ENCODE assay signal across 26 cellular contexts in genomic region chr1:204360314-204360713, GRCh38. TPM values are rescaled to one million over a fixed set of nuclear protein-coding genes. Genes with fewer than 3 reads are reported as not detected.
DNase-seq lines count a peak whose midpoint lies in the region; ATAC-seq, FAIRE-seq and TF ChIP-seq lines count a peak whose summit lies in the region.
"Had no signal": no experiment of that assay in that cellular context is flagged by ENCODE, and none has a peak within 500 bp of the region (broad histone marks: within the 10 kb centered on the region; RNA-seq: fewer than 3 reads in every experiment).

No MANE protein-coding gene starts in this region.

- H3K4me3 ChIP-seq in left ventricle myocardium inferior (no peak overlapping the region), astrocyte (ENCODE audit: insufficient read depth, low read depth, low read length) (no peak overlapping the region), hepatocyte (no peak overlapping the region), HAP-1 (no peak overlapping the region)
- H3K4me3 ChIP-seq: gastrocnemius medialis, PC-9, skin epidermis, suprapubic skin, upper lobe of right lung had no signal

- no peaks in the 10 kb centered on the region for H3K9me3 Mint-ChIP-seq in astrocyte (ENCODE audit: unreplicated experiment)
- no peaks in the 10 kb centered on the region for H3K9me3 Mint-ChIP-seq in activated naive CD8-positive, alpha-beta T cell treated with anti-CD3 and anti-CD28 coated beads, Interleukin-2, amount 50 U/mL, for 24 hours
- H3K9me3 Mint-ChIP-seq: activated naive CD8-positive, alpha-beta T cell treated with anti-CD3 and anti-CD28 coated beads, Interleukin-2, amount 10 ng/mL, durations not matched to agents 7 days and 5 days; CD8-positive, alpha-beta memory T cell; neural crest cell had no signal

- H3K4me2 ChIP-seq in astrocyte (ENCODE audit: low read length) (no peak overlapping the region), hepatocyte (peak overlapping the region; percentile 71)
- H3K4me2 ChIP-seq: PC-9 had no signal

- H3K27ac ChIP-seq in left ventricle myocardium inferior (replicated peaks) (peak overlapping the region; percentile 33), astrocyte (ENCODE audit: low read depth, low read length) (no peak overlapping the region), hepatocyte (no peak overlapping the region)
- H3K27ac ChIP-seq: gastrocnemius medialis, parathyroid adenoma, PC-9, skin epidermis, suprapubic skin, upper lobe of right lung, VCaP had no signal

- H3K9ac ChIP-seq in astrocyte (ENCODE audit: low read length), result no peak overlapping the region
- H3K9ac ChIP-seq: parathyroid adenoma had no signal

- ATAC-seq in left ventricle myocardium superior (no peak), HG02973 (IDR thresholded peaks at IDR 0.05; ENCODE audit: unreplicated experiment) (no peak), HG02970 (IDR thresholded peaks at IDR 0.05; ENCODE audit: low FRiP score, unreplicated experiment) (no peak)
- no peak for ATAC-seq in activated naive CD8-positive, alpha-beta T cell treated with anti-CD3 and anti-CD28 coated beads, Interleukin-2, amount 50 U/mL, for 24 hours
- ATAC-seq: gastrocnemius medialis, upper lobe of right lung had no signal

- H2AFZ ChIP-seq in astrocyte (ENCODE audit: low read depth, low read length) (peak overlapping the region; percentile 39), hepatocyte (no peak overlapping the region)
- H2AFZ ChIP-seq: parathyroid adenoma, PC-9 had no signal

- H3K27me3 ChIP-seq in left ventricle myocardium inferior (ENCODE audit: low read depth) (no peaks in the 10 kb centered on the region), astrocyte (ENCODE audit: insufficient read depth, low read length) (peaks cover 25% of the 10 kb centered on the region), hepatocyte (no peaks in the 10 kb centered on the region), HAP-1 (ENCODE audit: low read depth) (peaks cover 16% of the 10 kb centered on the region)
- H3K27me3 ChIP-seq: upper lobe of right lung had no signal

- H3K36me3 ChIP-seq in left ventricle myocardium inferior (no peaks in the 10 kb centered on the region), astrocyte (ENCODE audit: insufficient read depth, low read length) (no peaks in the 10 kb centered on the region), hepatocyte (replicated peaks; ENCODE audit: insufficient read depth, low read depth) (no peaks in the 10 kb centered on the region), HAP-1 (replicated peaks) (no peaks in the 10 kb centered on the region)
- H3K36me3 ChIP-seq: gastrocnemius medialis, suprapubic skin, upper lobe of right lung had no signal

- in situ Hi-C loops in HAP-1 (cut with MboI; ENCODE audit: low sequenced_read_pairs), result loop anchor here (5.0 to 25.0 kb wide), 2 partner anchors 203 to 498 kb away; partner anchors contain the start of gene SNRPE

- no peak overlapping the region for H3K4me3 Mint-ChIP-seq in astrocyte (ENCODE audit: unreplicated experiment)
- H3K4me3 Mint-ChIP-seq in activated naive CD8-positive, alpha-beta T cell treated with anti-CD3 and anti-CD28 coated beads, Interleukin-2, amount 50 U/mL, for 24 hours, result no peak overlapping the region
- H3K4me3 Mint-ChIP-seq: activated naive CD8-positive, alpha-beta T cell treated with anti-CD3 and anti-CD28 coated beads, Interleukin-2, amount 10 ng/mL, durations not matched to agents 7 days and 5 days; CD8-positive, alpha-beta memory T cell; neural crest cell had no signal

- H3K27me3 Mint-ChIP-seq in astrocyte (ENCODE audit: low read depth, unreplicated experiment), result peaks cover 32% of the 10 kb centered on the region
- H3K27me3 Mint-ChIP-seq in activated naive CD8-positive, alpha-beta T cell treated with anti-CD3 and anti-CD28 coated beads, Interleukin-2, amount 50 U/mL, for 24 hours, result peaks cover 16% of the 10 kb centered on the region

- intact Hi-C loops in left ventricle myocardium inferior (cut with micrococcal nuclease) (loop anchor here (5.0 kb wide), 1 partner anchor 153 kb away; no protein-coding TSS in a partner anchor), left ventricle myocardium superior (cut with micrococcal nuclease) (loop anchor here (5.0 kb wide), 1 partner anchor 148 kb away; the partner anchor contains the start of gene GOLT1A)

- H3K4me1 ChIP-seq in left ventricle myocardium inferior, result peaks cover 68% of the 10 kb centered on the region
- H3K4me1 ChIP-seq in astrocyte (ENCODE audit: insufficient read depth, low read length), result peaks cover 17% of the 10 kb centered on the region
- peaks cover 29% of the 10 kb centered on the region for H3K4me1 ChIP-seq in hepatocyte (ENCODE audit: insufficient read depth)
- H3K4me1 ChIP-seq in HAP-1, result peaks cover 4% of the 10 kb centered on the region; the same call in 1 of the 2 replicates
- H3K4me1 ChIP-seq: parathyroid adenoma had no signal

- DNase-seq in left ventricle myocardium inferior (no peak), left ventricle myocardium superior (no peak), astrocyte (ENCODE audit: low read depth) (no peak), hepatocyte (ENCODE audit: low spot score) (no peak), HAP-1 (ENCODE audit: low spot score in 2 of 2) (no peak)
- DNase-seq in activated naive CD8-positive, alpha-beta T cell treated with anti-CD3 and anti-CD28 coated beads, Interleukin-2, amount 50 U/mL, for 24 hours, result no peak
- DNase-seq: activated CD4-positive, alpha-beta T cell treated with anti-CD3 and anti-CD28 coated beads for 48 hours; activated gamma-delta T cell; activated naive CD8-positive, alpha-beta T cell treated with anti-CD3 and anti-CD28 coated beads, Interleukin-2, amount 10 ng/mL, durations not matched to agents 7 days and 5 days; activated T-cell treated with anti-CD3 and anti-CD28 coated beads, Interleukin-2, amount 50 U/mL, for 1 hour; AML-193; CD8-positive, alpha-beta memory T cell; gastrocnemius medialis; mammary epithelial cell; NCI-H2029 treated with DMSO at 0.1 percent for 48 hours; SHP77; stimulated activated naive CD4-positive, alpha-beta T cell; upper lobe of right lung had no signal

- no peaks in the 10 kb centered on the region for H4K20me1 ChIP-seq in astrocyte (ENCODE audit: insufficient read depth, low read length)
- H4K20me1 ChIP-seq in hepatocyte (ENCODE audit: insufficient read depth, poor library complexity, severe bottlenecking), result no peaks in the 10 kb centered on the region

- no peaks in the 10 kb centered on the region for H3K9me2 ChIP-seq in hepatocyte (replicated peaks; ENCODE audit: insufficient read depth)

- H3K79me2 ChIP-seq in astrocyte (ENCODE audit: insufficient read depth, low read length) (no peaks in the 10 kb centered on the region), hepatocyte (peaks cover 29% of the 10 kb centered on the region)
- H3K79me2 ChIP-seq: parathyroid adenoma had no signal

- H3K9me3 ChIP-seq in left ventricle myocardium inferior (replicated peaks) (no peaks in the 10 kb centered on the region), astrocyte (ENCODE audit: insufficient read depth, low read depth, low read length) (no peaks in the 10 kb centered on the region), hepatocyte (ENCODE audit: low read depth) (no peaks in the 10 kb centered on the region), HAP-1 (no peaks in the 10 kb centered on the region)
- H3K9me3 ChIP-seq: gastrocnemius medialis, suprapubic skin, upper lobe of right lung had no signal

- H3K27ac Mint-ChIP-seq in astrocyte (ENCODE audit: unreplicated experiment), result no peak overlapping the region
- H3K27ac Mint-ChIP-seq in activated naive CD8-positive, alpha-beta T cell treated with anti-CD3 and anti-CD28 coated beads, Interleukin-2, amount 50 U/mL, for 24 hours, result no peak overlapping the region
- H3K27ac Mint-ChIP-seq: activated naive CD8-positive, alpha-beta T cell treated with anti-CD3 and anti-CD28 coated beads, Interleukin-2, amount 10 ng/mL, durations not matched to agents 7 days and 5 days had no signal

- TF ChIP-seq CTCF in left ventricle myocardium inferior (IDR thresholded peaks at IDR 0.05; ENCODE audit: borderline replicate concordance) (no peak), astrocyte (IDR thresholded peaks at IDR 0.05; ENCODE audit: insufficient read depth, low read depth, low read length) (no peak), hepatocyte (IDR thresholded peaks at IDR 0.05; ENCODE audit: poor library complexity) (no peak)

- no peak for FAIRE-seq in astrocyte (lab: Jason Lieb, UNC)

- WGBS in hepatocyte (ENCODE audit: low lambda C conversion rate, missing lambda C conversion rate), result 58% methylated on average over 4 of the region's 4 CpGs

- H3K36me3 Mint-ChIP-seq in astrocyte (ENCODE audit: low read depth, unreplicated experiment), result no peaks in the 10 kb centered on the region
- no peaks in the 10 kb centered on the region for H3K36me3 Mint-ChIP-seq in activated naive CD8-positive, alpha-beta T cell treated with anti-CD3 and anti-CD28 coated beads, Interleukin-2, amount 50 U/mL, for 24 hours (ENCODE audit: low read depth)
- H3K36me3 Mint-ChIP-seq: activated naive CD8-positive, alpha-beta T cell treated with anti-CD3 and anti-CD28 coated beads, Interleukin-2, amount 10 ng/mL, durations not matched to agents 7 days and 5 days; CD8-positive, alpha-beta memory T cell had no signal

- H3K4me1 Mint-ChIP-seq in astrocyte (ENCODE audit: low read depth, unreplicated experiment), result peaks cover 8% of the 10 kb centered on the region
- peaks cover 34% of the 10 kb centered on the region for H3K4me1 Mint-ChIP-seq in activated naive CD8-positive, alpha-beta T cell treated with anti-CD3 and anti-CD28 coated beads, Interleukin-2, amount 50 U/mL, for 24 hours

RNA-seq across cellular contexts. Expression of gene PLEKHA6, which starts 0.6 kb away (rescaled TPM):
- total RNA-seq in left ventricle myocardium inferior, result 28.8 TPM
- 21.6 TPM for total RNA-seq in left ventricle myocardium superior
- 1.5 and 2.7 TPM in 2 replicates for total RNA-seq in astrocyte
- 14.3 and 31.5 TPM in 2 replicates for total RNA-seq in hepatocyte
- polyA plus RNA-seq in hepatocyte, result 12.4 and 14.3 TPM in 2 replicates
- polyA plus RNA-seq: CD8-positive, alpha-beta memory T cell had no signal

RNA-seq across cellular contexts. Expression of gene PPP1R15B, which starts 51.3 kb away (rescaled TPM):
- 20.5 TPM for total RNA-seq in left ventricle myocardium inferior
- 20.8 TPM for total RNA-seq in left ventricle myocardium superior
- 38.8 and 40.0 TPM in 2 replicates for total RNA-seq in astrocyte
- 66.9 and 77.0 TPM in 2 replicates for total RNA-seq in hepatocyte
- polyA plus RNA-seq in hepatocyte, result 31.2 and 34.0 TPM in 2 replicates
